Comparison of ENCODE assay signal across 1 cellular context in the genomic region with DNA sequence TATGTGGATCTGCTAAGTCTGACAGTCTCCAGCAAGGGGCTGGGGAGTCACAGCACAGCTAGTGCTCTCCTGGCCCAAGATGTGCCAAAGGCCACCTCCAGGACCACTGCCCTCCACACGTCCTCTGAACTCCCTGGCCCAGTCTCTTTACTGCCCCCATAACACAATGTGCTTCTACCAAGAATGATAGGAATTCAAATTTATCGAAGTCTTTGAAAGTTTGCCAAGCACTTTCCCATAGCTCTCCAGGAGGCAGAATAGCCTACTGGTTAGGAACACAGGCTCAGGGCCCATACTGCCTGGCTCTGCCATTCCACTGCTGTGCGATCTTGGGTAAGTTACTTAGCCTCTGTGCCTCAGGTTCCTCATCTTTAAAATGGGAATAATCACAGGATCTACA.
TF ChIP-seq lines count a peak whose summit lies in the region.

No MANE protein-coding gene starts in this region.

TF ChIP-seq in WTC11, 78 proteins besides CTCF, POLR2A, EP300 and RAD21:
- TF ChIP-seq E2F4 (CRISPR knock-in tag; IDR thresholded peaks at IDR 0.05; ENCODE audit: borderline replicate concordance, low read depth) (no peak), ZSCAN18 (CRISPR knock-in tag; IDR thresholded peaks at IDR 0.05) (no peak), CREM (CRISPR knock-in tag; IDR thresholded peaks at IDR 0.05) (no peak), JUN (CRISPR knock-in tag; IDR thresholded peaks at IDR 0.05) (no peak), SOX15 (CRISPR knock-in tag; IDR thresholded peaks at IDR 0.05) (no peak), AFF4 (CRISPR knock-in tag; IDR thresholded peaks at IDR 0.05; ENCODE audit: borderline replicate concordance) (no peak), ZNF416 (CRISPR knock-in tag; IDR thresholded peaks at IDR 0.05) (no peak), STAT6 (CRISPR knock-in tag; conservative IDR thresholded peaks at IDR 0.05; ENCODE audit: low read depth) (no peak)
